In genomic region chr19:32859591-32859990, GRCh38 we compare ENCODE assay signal across 16 cellular contexts. TPM values are rescaled to one million over a fixed set of nuclear protein-coding genes. Genes with fewer than 3 reads are reported as not detected.
A peak's percentile ranks its signal among the peaks of the same experiment; 100 is the strongest.
DNase-seq lines count a peak whose midpoint lies in the region; ATAC-seq and TF ChIP-seq lines count a peak whose summit lies in the region.
"Had no signal": no experiment of that assay in that cellular context is flagged by ENCODE, and none has a peak within 500 bp of the region (broad histone marks: within the 10 kb centered on the region; RNA-seq: fewer than 3 reads in every experiment).

No MANE protein-coding gene starts in this region.

- intact Hi-C loops in spleen (cut with DNase I; ENCODE audit: low total_unique reads): no loop called here
- intact Hi-C loops in aorta (cut with DNase I): no loop called here

- no peaks in the 10 kb centered on the region for H3K4me1 ChIP-seq in spleen
- no peaks in the 10 kb centered on the region for H3K4me1 ChIP-seq in aorta (ENCODE audit: control insufficient read depth in 1 of 2, insufficient read depth in 2 of 2, low read length in 2 of 2)
- H3K4me1 ChIP-seq: Caco-2 had no signal

- DNase-seq in chondrocyte (ENCODE audit: low spot score) (peak; percentile 90), mesenteric fat pad (ENCODE audit: low spot score) (peak; percentile 77), spleen (peak; percentile 45), aorta (peak in 1 of 2 donors; percentile 55), activated gamma-delta T cell treated with Interleukin-2 at 50 U/mL for 16 hours (no peak), substantia nigra (lab: John Stamatoyannopoulos, UW) (no peak), occipital lobe (lab: John Stamatoyannopoulos, UW) (no peak)
- DNase-seq: ACHN; AML-193; Caco-2; CD4-positive, alpha-beta T cell; GM23248; IMR-90 had no signal

- H3K36me3 Mint-ChIP-seq in chondrocyte (ENCODE audit: low read depth): no peaks in the 10 kb centered on the region

- no peaks in the 10 kb centered on the region for H3K9me3 Mint-ChIP-seq in chondrocyte (ENCODE audit: low read depth)
- H3K9me3 Mint-ChIP-seq: CD4-positive, alpha-beta T cell had no signal

- no peaks in the 10 kb centered on the region for H3K36me3 ChIP-seq in spleen
- no peaks in the 10 kb centered on the region for H3K36me3 ChIP-seq in aorta (ENCODE audit: control insufficient read depth in 1 of 2, insufficient read depth in 2 of 2, low read length in 1 of 2)

- H3K4me3 Mint-ChIP-seq in chondrocyte (ENCODE audit: unreplicated experiment): no peak overlapping the region
- H3K4me3 Mint-ChIP-seq: CD4-positive, alpha-beta T cell had no signal

- no peaks in the 10 kb centered on the region for H3K27me3 Mint-ChIP-seq in chondrocyte (ENCODE audit: low read depth)
- H3K27me3 Mint-ChIP-seq: CD4-positive, alpha-beta T cell had no signal

- no peaks in the 10 kb centered on the region for H3K27me3 ChIP-seq in spleen (replicated peaks in 1 of 7)
- no peaks in the 10 kb centered on the region for H3K27me3 ChIP-seq in aorta (ENCODE audit: control insufficient read depth in 1 of 2, insufficient read depth in 2 of 2, low read length in 1 of 2)

- H3K9me3 ChIP-seq in spleen (no peaks in the 10 kb centered on the region), aorta (ENCODE audit: control insufficient read depth, low read length) (no peaks in the 10 kb centered on the region)
- H3K9me3 ChIP-seq: Caco-2 had no signal

- TF ChIP-seq POLR2A in spleen (IDR thresholded peaks at IDR 0.05): no peak

- ATAC-seq in aorta (ENCODE audit: low FRiP score): peak; percentile 36
- ATAC-seq: HCT116 had no signal

- no peak overlapping the region for H3K4me3 ChIP-seq in spleen
- H3K4me3 ChIP-seq in aorta (ENCODE audit: low read length in 2 of 2): no peak overlapping the region
- H3K4me3 ChIP-seq: GM23248 had no signal

- no peak overlapping the region for H3K27ac Mint-ChIP-seq in chondrocyte (ENCODE audit: unreplicated experiment)
- H3K27ac Mint-ChIP-seq: CD4-positive, alpha-beta T cell had no signal

- TF ChIP-seq CTCF in chondrocyte (IDR thresholded peaks at IDR 0.05) (no peak), spleen (IDR thresholded peaks at IDR 0.05 in 8 of 11, conservative IDR thresholded peaks at IDR 0.05 in 3 of 11) (no peak)

- H3K27ac ChIP-seq in spleen (no peak overlapping the region), aorta (ENCODE audit: low read depth in 1 of 2, low read length in 2 of 2) (no peak overlapping the region), substantia nigra (ENCODE audit: low read depth, low read length, poor library complexity, severe bottlenecking) (no peak overlapping the region)
- H3K27ac ChIP-seq: C4-2B, GM23248 had no signal

- WGBS in spleen, 5 donors: 90 to 97% (median 92%) methylated on average over 19 of the region's 19 CpGs
- 93 to 94% methylated on average over 19 of the region's 19 CpGs for WGBS in aorta, 2 donors

- no peaks in the 10 kb centered on the region for H3K4me1 Mint-ChIP-seq in chondrocyte (ENCODE audit: low read depth)

RNA-seq across cellular contexts. Expression of gene SLC7A9, which starts 10.0 kb away (rescaled TPM):
- total RNA-seq in chondrocyte (0.35 to 0.60 TPM (median 0.41 TPM) in 3 replicates), mesenteric fat pad (0.29 TPM), spleen (1 to 10 TPM in 1 of 7 donors, under 1 TPM in 2, not detected in 4; 0.13 to 1.1 (median 0.52) TPM), aorta (1 to 10 TPM in 1 of 2 donors, under 1 TPM in 1; 0.26 to 1.2 TPM), occipital lobe (1.6 TPM)
- polyA plus RNA-seq in spleen (under 1 TPM; 0.19 to 0.44 (median 0.43) TPM), aorta (1 to 10 TPM in 1 of 2 donors, under 1 TPM in 1; 0.95 to 8.9 TPM)
- total RNA-seq: GM23248, IMR-90 had no signal
- polyA plus RNA-seq: BJ, GM23248, IMR-90 had no signal

Comparison
In these comparisons a context has a peak if more than half of its experiments do, and no peak if none do; other contexts are left out.
1. DNase-seq: peak in chondrocyte (single experiment), mesenteric fat pad (single experiment) and spleen (single experiment); none in activated gamma-delta T cell treated with Interleukin-2 at 50 U/mL for 16 hours (single experiment), substantia nigra (0 of 49) and occipital lobe (single experiment).